ENCODE assay signal across 7 cellular contexts in the genomic region with DNA sequence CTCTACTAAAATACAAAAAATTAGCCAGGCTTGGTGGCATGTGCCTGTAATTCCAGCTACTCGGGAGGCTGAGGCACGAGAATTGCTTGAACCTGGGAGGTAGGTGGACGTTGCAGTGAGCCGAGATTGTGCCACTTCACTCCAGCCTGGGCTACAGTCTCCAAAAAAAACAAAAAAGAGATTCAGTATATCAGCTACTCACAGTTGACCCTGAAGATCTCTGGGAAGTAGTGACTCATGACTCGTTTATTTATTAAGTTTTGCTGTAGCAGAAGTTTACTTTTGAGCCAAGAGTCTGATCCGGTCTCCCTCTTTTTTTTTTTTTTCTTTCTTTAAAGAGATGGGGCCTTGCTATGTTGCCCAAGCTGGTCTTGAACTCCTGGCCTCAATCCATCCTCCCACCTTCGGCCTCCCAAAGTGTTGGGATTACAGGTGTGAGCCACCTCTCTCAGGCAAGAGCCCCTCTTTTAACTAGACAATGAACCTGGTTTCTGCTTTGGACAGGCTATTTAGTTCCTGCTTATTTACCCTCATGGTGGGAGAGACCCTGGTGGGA. TPM values are rescaled to one million over a fixed set of nuclear protein-coding genes. Genes with fewer than 3 reads are reported as not detected.
DNase-seq lines count a peak whose midpoint lies in the region; ATAC-seq and TF ChIP-seq lines count a peak whose summit lies in the region.
"Had no signal": no experiment of that assay in that cellular context is flagged by ENCODE, and none has a peak within 500 bp of the region (broad histone marks: within the 10 kb centered on the region; RNA-seq: fewer than 3 reads in every experiment).

No MANE protein-coding gene starts in this region.

- peak overlapping the region; percentile 94 for H3K27ac ChIP-seq in fibroblast of lung (ENCODE audit: insufficient read depth, low read length)
- H3K27ac ChIP-seq in thoracic aorta, result peak overlapping the region; percentile 75 to 87
- H3K27ac ChIP-seq: C4-2B had no signal

- H4K20me1 ChIP-seq in fibroblast of lung (ENCODE audit: control insufficient read depth, extremely low read depth, insufficient read depth, low read length), result no peaks in the 10 kb centered on the region

- H3K36me3 ChIP-seq in fibroblast of lung (ENCODE audit: control insufficient read depth, insufficient read depth, low read length) (peaks cover 5% of the 10 kb centered on the region), thoracic aorta (no peaks in the 10 kb centered on the region)

- H3K4me1 ChIP-seq in fibroblast of lung (ENCODE audit: control insufficient read depth, extremely low read depth, insufficient read depth, low read length) (peaks cover 33% of the 10 kb centered on the region), thoracic aorta (ENCODE audit: control insufficient read depth in 1 of 2, low read depth in 2 of 2) (peaks cover 46 to 66% of the 10 kb centered on the region in 2 donors)

- TF ChIP-seq CTCF in fibroblast of lung (conservative IDR thresholded peaks at IDR 0.05 in 1 of 2, IDR thresholded peaks at IDR 0.05 in 1 of 2; ENCODE audit: low read depth in 1 of 2, low read length in 2 of 2) (no peak), thoracic aorta (IDR thresholded peaks at IDR 0.05) (no peak)

- no peak for DNase-seq in T-helper 2 cell treated with Interferon-gamma antibody and Interleukin-4, amounts not matched to agents 5 μg/mL and 100 μg/mL, for 36 hours (ENCODE audit: low spot score)
- DNase-seq in T-helper 2 cell (no peak), fibroblast of lung (ENCODE audit: low read depth in 2 of 2) (peak; percentile 85 to 86), thoracic aorta (ENCODE audit: low spot score) (no peak), amygdala (lab: John Stamatoyannopoulos, UW) (no peak), middle frontal gyrus (ENCODE audit: extremely low spot score, low spot score) (no peak)

- no peak overlapping the region for H2AFZ ChIP-seq in fibroblast of lung (ENCODE audit: low read length)

- H3K9ac ChIP-seq in fibroblast of lung (ENCODE audit: insufficient read depth, low read length), result peak overlapping the region; percentile 40

- peak overlapping the region; percentile 98 for H3K4me2 ChIP-seq in fibroblast of lung (ENCODE audit: extremely low read depth, insufficient read depth, low read length)

- H3K27me3 Mint-ChIP-seq in T-helper 2 cell treated with Interferon-gamma antibody and Interleukin-4, amounts not matched to agents 5 μg/mL and 100 μg/mL, for 36 hours (ENCODE audit: low read depth), result no peaks in the 10 kb centered on the region

- H3K9me3 ChIP-seq in fibroblast of lung (ENCODE audit: control insufficient read depth, insufficient read depth, low read depth, low read length), result no peaks in the 10 kb centered on the region
- H3K9me3 ChIP-seq in thoracic aorta, result no peaks in the 10 kb centered on the region

- H3K36me3 Mint-ChIP-seq in T-helper 2 cell treated with Interferon-gamma antibody and Interleukin-4, amounts not matched to agents 5 μg/mL and 100 μg/mL, for 36 hours (ENCODE audit: low read depth), result peaks cover 35% of the 10 kb centered on the region

- H3K4me1 Mint-ChIP-seq in T-helper 2 cell treated with Interferon-gamma antibody and Interleukin-4, amounts not matched to agents 5 μg/mL and 100 μg/mL, for 36 hours (ENCODE audit: low read depth), result peaks cover 35% of the 10 kb centered on the region

- H3K27ac Mint-ChIP-seq in T-helper 2 cell treated with Interferon-gamma antibody and Interleukin-4, amounts not matched to agents 5 μg/mL and 100 μg/mL, for 36 hours, result peak overlapping the region; percentile 81

- peak overlapping the region; percentile 58 for H3K4me3 Mint-ChIP-seq in T-helper 2 cell treated with Interferon-gamma antibody and Interleukin-4, amounts not matched to agents 5 μg/mL and 100 μg/mL, for 36 hours

- no peaks in the 10 kb centered on the region for H3K27me3 ChIP-seq in fibroblast of lung (ENCODE audit: control insufficient read depth, insufficient read depth, low read length)
- H3K27me3 ChIP-seq in thoracic aorta (replicated peaks; ENCODE audit: insufficient read depth), result no peaks in the 10 kb centered on the region

- peaks cover 85% of the 10 kb centered on the region for H3K79me2 ChIP-seq in fibroblast of lung (ENCODE audit: control insufficient read depth, insufficient read depth, low read length)

- peak; percentile 20 for ATAC-seq in thoracic aorta (ENCODE audit: insufficient number of reproducible peaks, low FRiP score, low read depth)

- H3K9me3 Mint-ChIP-seq in T-helper 2 cell treated with Interferon-gamma antibody and Interleukin-4, amounts not matched to agents 5 μg/mL and 100 μg/mL, for 36 hours, result no peaks in the 10 kb centered on the region

- H3K4me3 ChIP-seq in fibroblast of lung (replicated peaks in 1 of 4; ENCODE audit: control extremely low read depth in 1 of 4, insufficient read depth in 1 of 4, low read depth in 3 of 4, low read length in 4 of 4) (peak overlapping the region; percentile 5 to 47 (median 24)), thoracic aorta (peak overlapping the region; percentile 60)

RNA-seq across cellular contexts. Expression of gene MVP, which starts 4.4 kb away (rescaled TPM):
- total RNA-seq in fibroblast of lung, result 336 and 518 TPM in 2 replicates
- 208 and 214 TPM in 2 replicates for polyA plus RNA-seq in fibroblast of lung
- polyA plus RNA-seq in fibroblast of lung (2012), result 336 and 399 TPM in 2 replicates
- 1,738 and 1,898 TPM in 2 replicates for polyA minus RNA-seq in fibroblast of lung (ENCODE audit: low replicate concordance)
- total RNA-seq in thoracic aorta, result 100 to 1,000 TPM; 175 to 190 TPM

RNA-seq across cellular contexts. Expression of gene PAGR1, which starts 8.7 kb away (rescaled TPM):
- total RNA-seq in fibroblast of lung (10.7 and 12.1 TPM in 2 replicates), thoracic aorta (10 to 100 TPM; 40.8 to 45.2 TPM)
- polyA plus RNA-seq in fibroblast of lung, result 10.0 and 16.2 TPM in 2 replicates
- polyA plus RNA-seq in fibroblast of lung (2012), result 12.3 and 19.5 TPM in 2 replicates
- polyA minus RNA-seq in fibroblast of lung (ENCODE audit: low replicate concordance), result 1.2 and 1.7 TPM in 2 replicates

RNA-seq across cellular contexts. Expression of gene PRRT2, which starts 12.7 kb away (rescaled TPM):
- total RNA-seq in fibroblast of lung, result 2.1 TPM in 2 replicates
- polyA plus RNA-seq in fibroblast of lung, result 1.3 and 2.9 TPM in 2 replicates
- 1.9 and 3.1 TPM in 2 replicates for polyA plus RNA-seq in fibroblast of lung (2012)
- 5.5 and 5.9 TPM in 2 replicates for polyA minus RNA-seq in fibroblast of lung (ENCODE audit: low replicate concordance)
- 10 to 100 TPM; 39.4 to 40.8 TPM for total RNA-seq in thoracic aorta

RNA-seq across cellular contexts. Expression of gene MAZ, which starts 18.3 kb away (rescaled TPM):
- total RNA-seq in fibroblast of lung (131 and 136 TPM in 2 replicates), thoracic aorta (10 to 100 TPM; 73.0 to 99.4 TPM)
- 68.1 and 96.6 TPM in 2 replicates for polyA plus RNA-seq in fibroblast of lung
- polyA plus RNA-seq in fibroblast of lung (2012), result 153 and 184 TPM in 2 replicates
- 269 and 515 TPM in 2 replicates for polyA minus RNA-seq in fibroblast of lung (ENCODE audit: low replicate concordance)

RNA-seq across cellular contexts. Expression of gene KIF22, which starts 34.1 kb away (rescaled TPM):
- total RNA-seq in fibroblast of lung (4.4 and 17.7 TPM in 2 replicates), thoracic aorta (10 to 100 TPM; 11.4 to 15.2 TPM)
- polyA plus RNA-seq in fibroblast of lung, result 12.3 and 43.3 TPM in 2 replicates
- 15.3 and 41.2 TPM in 2 replicates for polyA plus RNA-seq in fibroblast of lung (2012)
- 24.0 and 72.1 TPM in 2 replicates for polyA minus RNA-seq in fibroblast of lung (ENCODE audit: low replicate concordance)

Comparison
In these comparisons a context has a peak if more than half of its experiments do, and no peak if none do; other contexts are left out.
1. DNase-seq: peak in fibroblast of lung (2 of 2); none in T-helper 2 cell treated with Interferon-gamma antibody and Interleukin-4, amounts not matched to agents 5 μg/mL and 100 μg/mL, for 36 hours (single experiment), T-helper 2 cell (0 of 5), thoracic aorta (single experiment), amygdala (0 of 56) and middle frontal gyrus (single experiment).
2. RNA of gene PRRT2, which starts 12.7 kb away (total RNA-seq): 39.4 to 40.8 TPM in thoracic aorta; 2.1 TPM in fibroblast of lung; every median in the first group is over 10 times any median in the second.